Comparison of ENCODE assay signal across 18 cellular contexts in the genomic region with DNA sequence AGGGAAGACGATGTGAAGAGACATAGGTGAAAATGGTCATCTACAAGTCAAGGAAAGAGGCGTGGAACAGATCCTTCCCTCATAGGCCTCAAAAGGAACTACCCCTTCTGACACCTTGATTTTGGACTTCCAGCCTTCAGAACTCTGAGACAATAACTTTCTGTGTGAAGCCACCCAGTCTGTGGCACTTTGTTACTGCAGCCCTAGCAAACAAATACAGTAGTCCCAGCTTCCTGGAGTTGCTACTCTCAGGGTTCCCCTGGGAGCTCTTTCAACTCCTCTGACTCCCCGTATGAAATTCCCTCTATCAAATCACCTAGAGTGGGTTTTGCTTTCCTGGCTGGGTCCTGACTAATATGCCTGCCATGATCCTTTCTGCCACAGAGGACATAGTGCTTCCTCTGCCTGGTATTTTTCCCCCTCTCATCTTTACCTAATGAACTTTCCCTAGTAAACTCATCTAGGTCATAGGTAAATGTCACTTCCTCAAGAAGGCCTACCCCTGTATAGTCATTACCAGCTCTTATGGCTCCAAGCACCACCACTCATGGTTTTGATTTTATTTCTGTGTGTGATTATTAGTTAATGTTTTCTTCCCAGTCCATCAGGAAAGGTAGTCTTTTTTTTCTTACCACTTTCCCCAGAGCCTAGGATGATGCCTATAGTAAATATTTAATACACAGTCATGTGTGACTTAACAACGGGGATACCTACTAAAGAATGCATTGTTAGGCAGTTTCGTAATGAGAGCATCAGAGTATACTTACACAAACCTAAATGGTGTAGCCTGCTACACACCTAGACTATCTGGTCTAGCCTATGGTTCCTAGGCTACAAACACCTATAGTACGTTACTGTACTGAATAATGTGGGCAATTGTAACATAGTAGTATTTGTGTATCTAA.
"Had no signal": no experiment of that assay in that cellular context is flagged by ENCODE, and none has a peak within 500 bp of the region (broad histone marks: within the 10 kb centered on the region; RNA-seq: fewer than 3 reads in every experiment).

No MANE protein-coding gene starts in this region.

- DNase-seq: activated CD4-positive, alpha-beta T cell treated with anti-CD3 and anti-CD28 coated beads, Interleukin-2, amount 10 ng/mL, durations not matched to agents 7 days and 5 days; activated CD8-positive, alpha-beta memory T cell treated with anti-CD3 and anti-CD28 coated beads, Interleukin-2, amount 50 U/mL, for 4 hours; activated effector memory CD4-positive, alpha-beta T cell treated with Interleukin-2 at 50 U/mL for 16 hours; activated naive CD4-positive, alpha-beta T cell treated with anti-CD3 and anti-CD28 coated beads, Interleukin-2, amount 50 U/mL, for 16 hours; activated T-cell treated with anti-CD3 and anti-CD28 coated beads, Interleukin-2, amount 50 U/mL, for 48 hours; cortex of kidney; effector CD4-positive, alpha-beta T cell; immature natural killer cell; mesendoderm; naive thymus-derived CD8-positive, alpha-beta T cell; right cardiac atrium; stimulated activated CD4-positive, alpha-beta T cell treated with anti-CD3 and anti-CD28 coated beads, Interleukin-2, amount 100 ng/mL, for 24 hours; T-helper 1 cell; trophoblast cell had no signal

- H3K27ac ChIP-seq: ascending aorta, esophagus muscularis mucosa, prostate gland, suprapubic skin had no signal

- H3K4me3 ChIP-seq: ascending aorta, esophagus muscularis mucosa, prostate gland, suprapubic skin had no signal

- H3K9me3 ChIP-seq: ascending aorta, esophagus muscularis mucosa, prostate gland, suprapubic skin had no signal

- H3K4me1 ChIP-seq: ascending aorta, esophagus muscularis mucosa, prostate gland, suprapubic skin had no signal

- ATAC-seq: naive thymus-derived CD8-positive, alpha-beta T cell; right cardiac atrium had no signal

- H3K36me3 ChIP-seq: ascending aorta, esophagus muscularis mucosa, prostate gland, suprapubic skin had no signal

- H3K27me3 ChIP-seq: ascending aorta, esophagus muscularis mucosa, suprapubic skin had no signal
